8 cellular contexts compared by ENCODE assay signal in the genomic region with DNA sequence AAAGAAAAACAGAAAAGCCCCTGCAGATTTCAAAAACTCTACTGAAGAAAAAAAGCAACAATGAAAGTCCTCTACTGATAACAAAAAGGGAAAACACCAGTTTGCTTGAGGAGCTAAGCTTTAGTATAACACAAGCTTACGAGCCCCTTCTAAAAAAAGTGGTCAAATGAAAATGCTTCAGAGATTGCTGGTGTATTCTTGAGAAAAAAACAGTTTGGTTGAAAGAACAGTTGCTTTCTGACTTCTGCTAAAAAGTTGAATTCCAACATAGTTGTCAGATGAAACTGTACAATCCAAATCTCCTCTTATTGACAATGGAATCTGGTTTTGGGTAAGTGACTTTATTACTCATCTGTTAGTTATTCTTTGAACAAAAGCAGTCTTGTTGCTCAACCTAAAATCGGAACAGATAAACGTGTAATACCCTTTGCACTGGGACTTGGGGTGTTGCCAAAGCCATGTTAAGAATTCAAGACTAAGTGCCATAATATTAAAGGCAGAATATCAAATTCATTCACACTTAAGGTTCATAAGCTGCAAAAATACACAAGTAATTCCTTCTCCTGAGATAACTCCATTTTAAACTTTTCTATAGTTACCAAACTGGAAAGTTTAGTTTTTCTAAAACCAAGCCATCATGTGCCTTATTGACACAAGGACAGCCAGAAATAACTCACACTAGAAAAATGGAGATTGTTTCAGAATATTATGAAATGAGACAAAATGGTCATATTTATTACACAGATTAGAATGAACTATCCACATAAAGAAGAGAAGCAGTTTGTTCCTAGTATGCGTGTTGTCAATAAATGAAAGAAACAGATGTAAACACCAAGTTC. TPM values are rescaled to one million over a fixed set of nuclear protein-coding genes. Genes with fewer than 3 reads are reported as not detected.
A peak's percentile ranks its signal among the peaks of the same experiment; 100 is the strongest.
DNase-seq lines count a peak whose midpoint lies in the region; ATAC-seq, FAIRE-seq and TF ChIP-seq lines count a peak whose summit lies in the region.

No MANE protein-coding gene starts in this region.

- WGBS in small intestine, 3 donors: 30 to 51% (median 31%) methylated on average over 4 of the region's 4 CpGs

- no peak for DNase-seq in CD4-positive, alpha-beta T cell
- DNase-seq in bronchial epithelial cell (ENCODE audit: low read depth) (peak; percentile 80), skeletal muscle cell (ENCODE audit: low read depth) (peak; percentile 89), GM20000 (ENCODE audit: low spot score) (no peak), 8988T (no peak), small intestine (no peak)

- H3K36me3 Mint-ChIP-seq in CD4-positive, alpha-beta T cell (ENCODE audit: low read depth): no peaks in the 10 kb centered on the region

- CTCF ChIA-PET in CD4-positive, alpha-beta T cell (lab: Charles Lee): no interaction called here

- POLR2A ChIA-PET in CD4-positive, alpha-beta T cell (lab: Charles Lee): interaction anchor here (1.3 kb wide), 1 partner anchor 88 kb away, joined by 5 read pairs; a partner anchor contains a TSS

- peak overlapping the region; percentile 70 for H3K4me3 Mint-ChIP-seq in CD4-positive, alpha-beta T cell

- no peak for TF ChIP-seq CTCF in CD4-positive, alpha-beta T cell (IDR thresholded peaks at IDR 0.05)
- TF ChIP-seq CTCF in bronchial epithelial cell (IDR thresholded peaks at IDR 0.05; ENCODE audit: insufficient read depth, low read length, severe bottlenecking) (no peak), GM20000 (IDR thresholded peaks at IDR 0.05; ENCODE audit: extremely low read depth, missing control alignments) (no peak)

- no peaks in the 10 kb centered on the region for H3K4me1 ChIP-seq in small intestine (ENCODE audit: control insufficient read depth in 2 of 2, insufficient read depth in 1 of 2, low read depth in 1 of 2, low read length in 1 of 2)

- H3K27ac Mint-ChIP-seq in CD4-positive, alpha-beta T cell: peak overlapping the region; percentile 77

- H3K4me1 Mint-ChIP-seq in CD4-positive, alpha-beta T cell (ENCODE audit: low read depth): peaks cover 40% of the 10 kb centered on the region

- no peak overlapping the region for H3K27ac ChIP-seq in CD4-positive, alpha-beta T cell (ENCODE audit: low read depth, low read length)
- H3K27ac ChIP-seq in small intestine (ENCODE audit: low read depth in 1 of 2, low read length in 1 of 2): no peak overlapping the region

- H3K4me3 ChIP-seq in bronchial epithelial cell (ENCODE audit: low read depth, low read length) (no peak overlapping the region), skeletal muscle cell (ENCODE audit: low read depth, low read length) (no peak overlapping the region), small intestine (ENCODE audit: low read depth in 1 of 2, low read length in 2 of 2) (no peak overlapping the region)

- H3K36me3 ChIP-seq in bronchial epithelial cell (ENCODE audit: control insufficient read depth, insufficient read depth, low read length) (no peaks in the 10 kb centered on the region), small intestine (ENCODE audit: control insufficient read depth in 2 of 2, insufficient read depth in 2 of 2, low read length in 2 of 2) (no peaks in the 10 kb centered on the region)

- intact Hi-C loops in CD4-positive, alpha-beta T cell (cut with DNase I, micrococcal nuclease): loop anchor here in 1 of 2 experiments (10.0 kb wide), 1 partner anchor 84 kb away; a partner anchor contains a TSS

- FAIRE-seq in bronchial epithelial cell (lab: Jason Lieb, UNC) (no peak), small intestine (lab: Jason Lieb, UNC) (no peak)

- no peaks in the 10 kb centered on the region for H3K27me3 ChIP-seq in CD4-positive, alpha-beta T cell (ENCODE audit: control insufficient read depth, insufficient read depth, low read length)
- H3K27me3 ChIP-seq in bronchial epithelial cell (ENCODE audit: control insufficient read depth, insufficient read depth, low read length): no peaks in the 10 kb centered on the region
- H3K27me3 ChIP-seq in small intestine (ENCODE audit: control insufficient read depth in 2 of 2, insufficient read depth in 2 of 2, low read length in 2 of 2): no peaks in the 10 kb centered on the region

- H3K9me3 Mint-ChIP-seq in CD4-positive, alpha-beta T cell: no peaks in the 10 kb centered on the region

- no peaks in the 10 kb centered on the region for H3K9me3 ChIP-seq in CD4-positive, alpha-beta T cell (ENCODE audit: control insufficient read depth, low read length)
- no peaks in the 10 kb centered on the region for H3K9me3 ChIP-seq in small intestine (ENCODE audit: control insufficient read depth, low read depth)

- no peak for ATAC-seq in CD4-positive, alpha-beta T cell (ENCODE audit: poor library complexity)
- peak; percentile 47 for ATAC-seq in GM19397 (IDR thresholded peaks at IDR 0.05; ENCODE audit: unreplicated experiment)
- peak; percentile 27 for ATAC-seq in HG03469 (IDR thresholded peaks at IDR 0.05; ENCODE audit: unreplicated experiment)

- H3K27me3 Mint-ChIP-seq in CD4-positive, alpha-beta T cell: peaks cover 6% of the 10 kb centered on the region

RNA-seq across cellular contexts. Expression of a gene that starts 45.3 kb away (rescaled TPM):
- 1 to 10 TPM; 2.8 to 3.2 TPM for total RNA-seq in CD4-positive, alpha-beta T cell
- 10.8 and 26.6 TPM in 2 replicates for total RNA-seq in bronchial epithelial cell
- polyA plus RNA-seq in small intestine: 10 to 100 TPM; 15.4 to 20.6 (median 17.3) TPM

Comparison
In these comparisons a context has a peak if more than half of its experiments do, and no peak if none do; other contexts are left out.
1. DNase-seq: peak in bronchial epithelial cell (single experiment) and skeletal muscle cell (single experiment); none in CD4-positive, alpha-beta T cell (0 of 10), GM20000 (single experiment), 8988T (single experiment) and small intestine (single experiment).